In the genomic region with DNA sequence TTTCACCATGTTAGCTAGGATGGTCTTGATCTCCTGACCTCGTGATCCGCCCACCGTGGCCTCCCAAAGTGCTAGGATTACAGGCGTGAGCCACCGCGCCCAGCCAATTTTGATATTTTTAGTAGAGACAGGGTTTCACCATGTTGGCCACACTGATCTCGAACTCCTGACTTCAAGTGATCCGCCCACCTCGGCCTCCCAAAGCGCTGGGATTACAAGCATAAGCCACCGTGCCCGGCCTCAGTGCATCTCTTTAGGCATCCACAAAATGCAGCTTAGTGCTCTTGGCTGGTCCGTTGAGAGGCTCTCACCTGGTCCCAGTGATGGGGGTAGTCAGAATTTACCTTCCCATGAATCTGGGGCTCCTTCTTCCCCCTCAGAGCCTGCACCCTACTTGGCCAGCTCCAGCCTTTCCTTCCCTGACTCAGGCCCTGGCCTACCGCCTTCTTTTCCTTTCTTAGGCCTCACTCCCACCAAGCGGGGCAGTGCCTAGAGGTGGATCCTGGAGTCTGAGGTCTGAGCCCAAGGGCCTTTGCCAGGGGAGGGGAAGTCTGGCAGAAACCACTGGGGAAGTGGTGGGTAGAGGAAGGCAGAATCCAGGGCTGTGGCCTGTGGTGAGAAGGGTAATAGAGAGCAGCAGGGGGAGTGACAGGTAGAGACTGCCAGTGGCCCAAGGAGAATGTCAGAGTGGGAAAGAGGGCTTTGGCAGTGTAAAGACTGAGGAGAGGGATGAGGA, we compare ENCODE assay signal across 16 cellular contexts. TPM values are rescaled to one million over a fixed set of nuclear protein-coding genes. Genes with fewer than 3 reads are reported as not detected.
DNase-seq lines count a peak whose midpoint lies in the region; ATAC-seq and TF ChIP-seq lines count a peak whose summit lies in the region.
"Had no signal": no experiment of that assay in that cellular context is flagged by ENCODE, and none has a peak within 500 bp of the region (broad histone marks: within the 10 kb centered on the region; RNA-seq: fewer than 3 reads in every experiment).

No MANE protein-coding gene starts in this region.

- CTCF ChIA-PET in A673 (lab: Charles Lee) = no interaction called here
- CTCF ChIA-PET in CD4-positive, alpha-beta T cell (lab: Charles Lee) = interaction anchor here (0.6 to 13.2 kb wide), 5 partner anchors 14 to 41 kb away, joined by 4 to 159 read pairs (median 5); a partner anchor contains a TSS

- ATAC-seq in CD4-positive, alpha-beta T cell (ENCODE audit: poor library complexity) = no peak
- no peak for ATAC-seq in HG03469 (IDR thresholded peaks at IDR 0.05; ENCODE audit: unreplicated experiment)
- ATAC-seq: CD8-positive, alpha-beta T cell; left colon had no signal

- no peaks in the 10 kb centered on the region for H3K27me3 Mint-ChIP-seq in CD4-positive, alpha-beta T cell
- no peaks in the 10 kb centered on the region for H3K27me3 Mint-ChIP-seq in dendritic cell treated with granulocyte-macrophage colony-stimulating factor and Interleukin-4, amounts not matched to agents 40 ng/mL and 50 ng/mL, for 4 days

- H3K27me3 ChIP-seq in A673 (replicated peaks; ENCODE audit: insufficient read depth, low read depth, low read length, poor library complexity) (no peaks in the 10 kb centered on the region), OCI-LY3 (ENCODE audit: low read depth, low read length) (no peaks in the 10 kb centered on the region), tibial nerve (no peaks in the 10 kb centered on the region)
- H3K27me3 ChIP-seq in CD4-positive, alpha-beta T cell (ENCODE audit: control insufficient read depth, insufficient read depth, low read length) = no peaks in the 10 kb centered on the region
- H3K27me3 ChIP-seq: esophagus muscularis mucosa, transverse colon had no signal

- H3K36me3 ChIP-seq in A673 (ENCODE audit: insufficient read depth, low read length, poor library complexity, severe bottlenecking) = no peaks in the 10 kb centered on the region
- no peaks in the 10 kb centered on the region for H3K36me3 ChIP-seq in OCI-LY3 (replicated peaks; ENCODE audit: low read depth, low read length)
- H3K36me3 ChIP-seq in tibial nerve = peaks cover 0 to 15% (median 0%) of the 10 kb centered on the region in 3 donors
- H3K36me3 ChIP-seq: transverse colon had no signal

- H3K36me3 Mint-ChIP-seq in CD4-positive, alpha-beta T cell (ENCODE audit: low read depth) = peaks cover 3% of the 10 kb centered on the region
- peaks cover 26% of the 10 kb centered on the region for H3K36me3 Mint-ChIP-seq in dendritic cell treated with granulocyte-macrophage colony-stimulating factor and Interleukin-4, amounts not matched to agents 40 ng/mL and 50 ng/mL, for 4 days (ENCODE audit: low read depth)

- intact Hi-C loops in A673 (cut with micrococcal nuclease; ENCODE audit: unreplicated experiment) = loop anchor here (5.0 kb wide), 1 partner anchor 35 kb away; a partner anchor contains a TSS
- intact Hi-C loops in CD4-positive, alpha-beta T cell (cut with DNase I, micrococcal nuclease) = no loop called here
- intact Hi-C loops in dendritic cell treated with granulocyte-macrophage colony-stimulating factor and Interleukin-4, amounts not matched to agents 40 ng/mL and 50 ng/mL, for 4 days (cut with micrococcal nuclease) = loop anchor here (5.0 kb wide), 1 partner anchor 35 kb away; a partner anchor contains a TSS

- no peak overlapping the region for H2AFZ ChIP-seq in OCI-LY3 (ENCODE audit: low read depth, low read length)

- no peaks in the 10 kb centered on the region for H4K20me1 ChIP-seq in OCI-LY3 (ENCODE audit: insufficient read depth, low read length)

- H3K79me2 ChIP-seq in OCI-LY3 (ENCODE audit: low read length) = no peaks in the 10 kb centered on the region

- H3K4me2 ChIP-seq in OCI-LY3 (ENCODE audit: low read length) = peak overlapping the region; percentile 13

- peak overlapping the region; percentile 40 for H3K27ac ChIP-seq in A673 (ENCODE audit: low read depth, low read length, poor library complexity, severe bottlenecking)
- H3K27ac ChIP-seq in CD4-positive, alpha-beta T cell (ENCODE audit: low read depth, low read length) = no peak overlapping the region
- no peak overlapping the region for H3K27ac ChIP-seq in OCI-LY3 (ENCODE audit: low read length)
- no peak overlapping the region for H3K27ac ChIP-seq in tibial nerve
- H3K27ac ChIP-seq: esophagus muscularis mucosa, transverse colon had no signal

- DNase-seq in A673 (ENCODE audit: low spot score) = no peak
- DNase-seq in CD4-positive, alpha-beta T cell = no peak
- no peak for DNase-seq in occipital lobe (lab: John Stamatoyannopoulos, UW)
- DNase-seq in COR-L47 (lab: John Stamatoyannopoulos, UW) = no peak
- DNase-seq in tibial nerve (ENCODE audit: low spot score in 2 of 2) = no peak
- DNase-seq: CD8-positive, alpha-beta T cell; cortex of kidney; left colon; NCI-H1417 treated with DMSO at 0.1 percent for 48 hours; NCI-H510A; transverse colon had no signal

- peaks cover 5% of the 10 kb centered on the region for H3K4me1 ChIP-seq in A673 (ENCODE audit: insufficient read depth, low read length, poor library complexity, severe bottlenecking)
- peaks cover 28% of the 10 kb centered on the region for H3K4me1 ChIP-seq in OCI-LY3 (ENCODE audit: low read length)
- H3K4me1 ChIP-seq in tibial nerve = peaks cover 0 to 36% (median 13%) of the 10 kb centered on the region in 4 donors

- H3K4me3 ChIP-seq in A673 (ENCODE audit: low read depth, low read length, poor library complexity, severe bottlenecking) = no peak overlapping the region
- H3K4me3 ChIP-seq in OCI-LY3 (ENCODE audit: low read length) = no peak overlapping the region
- H3K4me3 ChIP-seq in tibial nerve = no peak overlapping the region
- H3K4me3 ChIP-seq: esophagus muscularis mucosa, transverse colon had no signal

- H3K9ac ChIP-seq in OCI-LY3 (ENCODE audit: low read length) = no peak overlapping the region

- TF ChIP-seq POLR2A in tibial nerve (IDR thresholded peaks at IDR 0.05) = no peak

- H3K27ac Mint-ChIP-seq in CD4-positive, alpha-beta T cell = peak overlapping the region; percentile 71
- peak overlapping the region; percentile 78 for H3K27ac Mint-ChIP-seq in dendritic cell treated with granulocyte-macrophage colony-stimulating factor and Interleukin-4, amounts not matched to agents 40 ng/mL and 50 ng/mL, for 4 days
- H3K27ac Mint-ChIP-seq: CD8-positive, alpha-beta T cell had no signal

- H3K4me1 Mint-ChIP-seq in CD4-positive, alpha-beta T cell (ENCODE audit: low read depth) = peaks cover 45% of the 10 kb centered on the region
- peaks cover 75% of the 10 kb centered on the region for H3K4me1 Mint-ChIP-seq in dendritic cell treated with granulocyte-macrophage colony-stimulating factor and Interleukin-4, amounts not matched to agents 40 ng/mL and 50 ng/mL, for 4 days (ENCODE audit: low read depth)

- BruUV-seq in A673 (replicated peaks; lab: Mats Ljungman, UMichigan) = no TSS peak

- TF ChIP-seq EP300 in tibial nerve (IDR thresholded peaks at IDR 0.05) = no peak

- TF ChIP-seq CTCF in A673 (conservative IDR thresholded peaks at IDR 0.05; ENCODE audit: low read depth, low read length) (no peak), OCI-LY3 (IDR thresholded peaks at IDR 0.05; ENCODE audit: low read depth, low read length) (no peak), tibial nerve (IDR thresholded peaks at IDR 0.05) (no peak)
- TF ChIP-seq CTCF in CD4-positive, alpha-beta T cell (IDR thresholded peaks at IDR 0.05) = no peak

- no peaks in the 10 kb centered on the region for H3K9me3 Mint-ChIP-seq in CD4-positive, alpha-beta T cell
- no peaks in the 10 kb centered on the region for H3K9me3 Mint-ChIP-seq in dendritic cell treated with granulocyte-macrophage colony-stimulating factor and Interleukin-4, amounts not matched to agents 40 ng/mL and 50 ng/mL, for 4 days
- H3K9me3 Mint-ChIP-seq: CD8-positive, alpha-beta T cell had no signal

- POLR2A ChIA-PET in A673 (lab: Charles Lee; ENCODE audit: low non-redundant PET) = interaction anchor here (0.7 kb wide), 2 partner anchors 26 to 351 kb away, joined by 3 to 4 read pairs; no protein-coding TSS in a partner anchor
- POLR2A ChIA-PET in CD4-positive, alpha-beta T cell (lab: Charles Lee) = interaction anchor here (1.8 to 10.2 kb wide), 3 partner anchors 16 to 41 kb away, joined by 6 to 189 read pairs (median 15); a partner anchor contains a TSS

- 78 to 84% methylated on average over 15 of the region's 15 CpGs for WGBS in tibial nerve, 2 donors

- H3K4me3 Mint-ChIP-seq in CD4-positive, alpha-beta T cell = peak overlapping the region; percentile 35
- peak overlapping the region; percentile 35 for H3K4me3 Mint-ChIP-seq in dendritic cell treated with granulocyte-macrophage colony-stimulating factor and Interleukin-4, amounts not matched to agents 40 ng/mL and 50 ng/mL, for 4 days
- H3K4me3 Mint-ChIP-seq: CD8-positive, alpha-beta T cell had no signal

- H3K9me3 ChIP-seq in A673 (ENCODE audit: low read depth, low read length, poor library complexity, severe bottlenecking) (no peaks in the 10 kb centered on the region), OCI-LY3 (ENCODE audit: insufficient read depth, low read length) (no peaks in the 10 kb centered on the region), tibial nerve (no peaks in the 10 kb centered on the region)
- H3K9me3 ChIP-seq in CD4-positive, alpha-beta T cell (ENCODE audit: control insufficient read depth, low read length) = no peaks in the 10 kb centered on the region
- H3K9me3 ChIP-seq: esophagus muscularis mucosa, transverse colon had no signal

RNA-seq across cellular contexts. Expression of a gene that starts 3.7 kb away (rescaled TPM):
- total RNA-seq in A673 (2021) = 1.4 and 1.7 TPM in 2 replicates
- not detected for total RNA-seq in CD4-positive, alpha-beta T cell
- 2.7 TPM for total RNA-seq in occipital lobe
- 1 to 10 TPM in 1 of 4 donors, not detected in 3; 1.5 TPM for total RNA-seq in tibial nerve
- total RNA-seq: CD8-positive, alpha-beta T cell; esophagus muscularis mucosa; RPMI7951; transverse colon had no signal

RNA-seq across cellular contexts. Expression of a gene that starts 5.5 kb away (rescaled TPM):
- total RNA-seq in A673 (2021) = 19.2 and 21.8 TPM in 2 replicates
- 10 to 100 TPM; 22.8 to 25.1 TPM for total RNA-seq in CD4-positive, alpha-beta T cell
- 1.7 TPM for total RNA-seq in occipital lobe
- 10 to 100 TPM; 44.6 to 53.4 (median 49.5) TPM for total RNA-seq in tibial nerve

RNA-seq across cellular contexts. Expression of a gene that starts 14.0 kb away (rescaled TPM):
- total RNA-seq in A673 (2021) = 82.4 and 84.2 TPM in 2 replicates
- 10 to 100 TPM; 16.7 to 19.4 TPM for total RNA-seq in CD4-positive, alpha-beta T cell
- 17.2 TPM for total RNA-seq in occipital lobe
- total RNA-seq in tibial nerve = 10 to 100 TPM; 17.4 to 33.6 (median 23.6) TPM

RNA-seq across cellular contexts. Expression of a gene that starts 22.7 kb away (rescaled TPM):
- total RNA-seq in A673 (2021) (291 and 295 TPM in 2 replicates), occipital lobe (12.2 TPM), tibial nerve (10 to 100 TPM; 35.2 to 40.5 (median 37.3) TPM)
- total RNA-seq in CD4-positive, alpha-beta T cell = 1 to 10 TPM; 1.4 to 3.9 TPM

RNA-seq across cellular contexts. Expression of a gene that starts 26.6 kb away (rescaled TPM):
- 201 and 204 TPM in 2 replicates for total RNA-seq in A673 (2021)
- total RNA-seq in CD4-positive, alpha-beta T cell = 10 to 100 TPM; 59.9 to 60.0 TPM
- 10.0 TPM for total RNA-seq in occipital lobe
- 100 to 1,000 TPM in 2 of 4 donors, 10 to 100 TPM in 2; 82.9 to 168 (median 101) TPM for total RNA-seq in tibial nerve

Comparison
In these comparisons a context has a peak if more than half of its experiments do, and no peak if none do; other contexts are left out.
1. intact Hi-C loops: an anchor here in A673 (5.0 kb wide) and dendritic cell treated with granulocyte-macrophage colony-stimulating factor and Interleukin-4, amounts not matched to agents 40 ng/mL and 50 ng/mL, for 4 days (5.0 kb wide); none called in CD4-positive, alpha-beta T cell.